Comparison of ENCODE assay signal across 29 cellular contexts in genomic region chr5:73022480-73023169, GRCh38.
DNase-seq lines count a peak whose midpoint lies in the region; FAIRE-seq and TF ChIP-seq lines count a peak whose summit lies in the region.
"Had no signal": no experiment of that assay in that cellular context is flagged by ENCODE, and none has a peak within 500 bp of the region (broad histone marks: within the 10 kb centered on the region; RNA-seq: fewer than 3 reads in every experiment).

No MANE protein-coding gene starts in this region.

- H3F3A ChIP-seq in GM23248 (ENCODE audit: insufficient read depth): 0 out of 2 replicates have a peak, but pooled peaks cover 11% of the 10 kb centered on the region

- no peaks in the 10 kb centered on the region for H3K4me1 Mint-ChIP-seq in activated CD4-positive, alpha-beta T cell treated with anti-CD3 and anti-CD28 coated beads, Interleukin-2, amount 10 ng/mL, durations not matched to agents 24 days and 14 days
- H3K4me1 Mint-ChIP-seq: activated naive CD8-positive, alpha-beta T cell treated with anti-CD3 and anti-CD28 coated beads for 36 hours; CD14-positive monocyte; nephron had no signal

- WGBS in GM23248 (ENCODE audit: low coverage in 1 of 2, low lambda C conversion rate in 2 of 2, missing lambda C conversion rate in 2 of 2), 2 experiments: 19 to 27% methylated on average over 4 of the region's 4 CpGs
- WGBS in prostate gland: 32% methylated on average over 4 of the region's 4 CpGs

- H3K27ac Mint-ChIP-seq in activated CD4-positive, alpha-beta T cell treated with anti-CD3 and anti-CD28 coated beads, Interleukin-2, amount 10 ng/mL, durations not matched to agents 24 days and 14 days: no peak overlapping the region
- H3K27ac Mint-ChIP-seq: activated naive CD8-positive, alpha-beta T cell treated with anti-CD3 and anti-CD28 coated beads for 36 hours; activated T-cell treated with anti-CD3 and anti-CD28 coated beads, Interleukin-2, amount 50 U/mL, for 24 hours; CD14-positive monocyte; dendritic cell treated with granulocyte-macrophage colony-stimulating factor and Interleukin-4, amounts not matched to agents 40 ng/mL and 50 ng/mL, for 4 days; nephron had no signal

- no peak overlapping the region for H3K4me3 Mint-ChIP-seq in activated CD4-positive, alpha-beta T cell treated with anti-CD3 and anti-CD28 coated beads, Interleukin-2, amount 10 ng/mL, durations not matched to agents 24 days and 14 days
- H3K4me3 Mint-ChIP-seq: activated naive CD8-positive, alpha-beta T cell treated with anti-CD3 and anti-CD28 coated beads for 36 hours; activated T-cell treated with anti-CD3 and anti-CD28 coated beads, Interleukin-2, amount 50 U/mL, for 24 hours; CD14-positive monocyte; dendritic cell treated with granulocyte-macrophage colony-stimulating factor and Interleukin-4, amounts not matched to agents 40 ng/mL and 50 ng/mL, for 4 days; nephron had no signal

- H3K9ac ChIP-seq in GM23248: no peak overlapping the region
- no peak overlapping the region for H3K9ac ChIP-seq in Karpas-422 (ENCODE audit: low read length)

- no peaks in the 10 kb centered on the region for H3K79me2 ChIP-seq in GM23248 (ENCODE audit: insufficient read depth)
- H3K79me2 ChIP-seq in Karpas-422 (ENCODE audit: low read length): no peaks in the 10 kb centered on the region

- no peak for FAIRE-seq in GM12892 (lab: Jason Lieb, UNC)
- FAIRE-seq in HTR-8/SVneo (lab: Jason Lieb, UNC): no peak
- FAIRE-seq: frontal cortex had no signal

- DNase-seq in GM23248: peak; percentile 8
- no peak for DNase-seq in ascending aorta (ENCODE audit: low spot score in 2 of 2)
- DNase-seq in fibroblast of the aortic adventitia (ENCODE audit: low read depth): peak; percentile 56
- DNase-seq in prostate gland (ENCODE audit: low spot score): peak; percentile 12
- no peak for DNase-seq in GM12892 (ENCODE audit: insufficient read length)
- no peak for DNase-seq in Karpas-422
- no peak for DNase-seq in activated CD4-positive, alpha-beta T cell treated with anti-CD3 and anti-CD28 coated beads, Interleukin-2, amount 10 ng/mL, durations not matched to agents 24 days and 14 days
- DNase-seq in HTR-8/SVneo (ENCODE audit: insufficient read length, low spot score): no peak
- DNase-seq: activated CD4-positive, alpha-beta T cell treated with anti-CD3 and anti-CD28 coated beads, Interleukin-2, amount 50 U/mL, for 1 hour; activated effector memory CD4-positive, alpha-beta T cell treated with anti-CD3 and anti-CD28 coated beads, Interleukin-2, amount 50 U/mL, for 16 hours; activated naive CD8-positive, alpha-beta T cell treated with anti-CD3 and anti-CD28 coated beads for 36 hours; activated T-cell treated with anti-CD3 and anti-CD28 coated beads, Interleukin-2, amount 50 U/mL, for 24 hours; central memory CD4-positive, alpha-beta T cell; DMS79 treated with DMSO at 0.1 percent for 48 hours; GDM1; GOT3; NCI-H1417 treated with DMSO at 0.1 percent for 48 hours; NCI-H2081; NCI-H226; ovary; Peyer's patch; stimulated activated CD4-positive, alpha-beta T cell treated with anti-CD3 and anti-CD28 coated beads, Interleukin-1b, Interleukin-23, amount 100 ng/mL, for 48 hours; stimulated activated naive CD4-positive, alpha-beta T cell treated with Interleukin-2 at 50 U/mL for 16 hours had no signal

- TF ChIP-seq CTCF in ascending aorta (IDR thresholded peaks at IDR 0.05) (no peak), fibroblast of the aortic adventitia (IDR thresholded peaks at IDR 0.05; ENCODE audit: insufficient read depth, low read length) (no peak), prostate gland (IDR thresholded peaks at IDR 0.05) (no peak)

- no peak overlapping the region for H3K4me3 ChIP-seq in GM23248
- no peak overlapping the region for H3K4me3 ChIP-seq in ascending aorta
- H3K4me3 ChIP-seq in fibroblast of the aortic adventitia (ENCODE audit: low read depth, low read length): no peak overlapping the region
- H3K4me3 ChIP-seq in prostate gland: no peak overlapping the region
- H3K4me3 ChIP-seq in Karpas-422 (ENCODE audit: low read length): no peak overlapping the region
- H3K4me3 ChIP-seq: ovary, Peyer's patch, suprapubic skin had no signal

- H3K27me3 Mint-ChIP-seq in activated CD4-positive, alpha-beta T cell treated with anti-CD3 and anti-CD28 coated beads, Interleukin-2, amount 10 ng/mL, durations not matched to agents 24 days and 14 days: peaks cover 16% of the 10 kb centered on the region
- H3K27me3 Mint-ChIP-seq: dendritic cell treated with granulocyte-macrophage colony-stimulating factor and Interleukin-4, amounts not matched to agents 40 ng/mL and 50 ng/mL, for 4 days had no signal

- no peaks in the 10 kb centered on the region for H3K9me3 ChIP-seq in GM23248 (ENCODE audit: low read depth)
- no peaks in the 10 kb centered on the region for H3K9me3 ChIP-seq in ascending aorta
- no peaks in the 10 kb centered on the region for H3K9me3 ChIP-seq in prostate gland
- H3K9me3 ChIP-seq in Karpas-422 (ENCODE audit: low read length): no peaks in the 10 kb centered on the region
- H3K9me3 ChIP-seq: Caco-2, ovary, Peyer's patch, suprapubic skin had no signal

- H3K36me3 ChIP-seq in GM23248 (ENCODE audit: low read depth): peaks cover 20% of the 10 kb centered on the region
- H3K36me3 ChIP-seq in ascending aorta: peaks cover 3 to 27% of the 10 kb centered on the region in 2 donors
- no peaks in the 10 kb centered on the region for H3K36me3 ChIP-seq in prostate gland
- H3K36me3 ChIP-seq in Karpas-422 (ENCODE audit: insufficient read depth, low read length): no peaks in the 10 kb centered on the region
- H3K36me3 ChIP-seq: ovary had no signal

- H4K20me1 ChIP-seq in GM23248 (ENCODE audit: insufficient read depth) (no peaks in the 10 kb centered on the region), Karpas-422 (ENCODE audit: insufficient read depth, low read depth, low read length) (no peaks in the 10 kb centered on the region)

- H3K9me3 Mint-ChIP-seq in activated CD4-positive, alpha-beta T cell treated with anti-CD3 and anti-CD28 coated beads, Interleukin-2, amount 10 ng/mL, durations not matched to agents 24 days and 14 days: no peaks in the 10 kb centered on the region
- H3K9me3 Mint-ChIP-seq: activated naive CD8-positive, alpha-beta T cell treated with anti-CD3 and anti-CD28 coated beads for 36 hours; activated T-cell treated with anti-CD3 and anti-CD28 coated beads, Interleukin-2, amount 50 U/mL, for 24 hours; CD14-positive monocyte; dendritic cell treated with granulocyte-macrophage colony-stimulating factor and Interleukin-4, amounts not matched to agents 40 ng/mL and 50 ng/mL, for 4 days; nephron had no signal

- TF ChIP-seq POLR2A in prostate gland (IDR thresholded peaks at IDR 0.05) (no peak), GM12892 (IDR thresholded peaks at IDR 0.05; ENCODE audit: low read depth, low read length) (no peak)

- intact Hi-C loops in ascending aorta (cut with DNase I): loop anchor here (5.0 kb wide), 1 partner anchor 65 kb away; the partner anchor contains the start of gene FCHO2
- intact Hi-C loops in prostate gland (cut with DNase I): no loop called here
- intact Hi-C loops in activated CD4-positive, alpha-beta T cell treated with anti-CD3 and anti-CD28 coated beads, Interleukin-2, amount 10 ng/mL, durations not matched to agents 24 days and 14 days (cut with micrococcal nuclease): no loop called here

- H3K4me1 ChIP-seq in GM23248 (ENCODE audit: insufficient read depth): 0 out of 2 replicates have a peak, but pooled peaks cover 4% of the 10 kb centered on the region
- peaks cover 0 to 13% of the 10 kb centered on the region in 2 donors for H3K4me1 ChIP-seq in ascending aorta
- no peaks in the 10 kb centered on the region for H3K4me1 ChIP-seq in prostate gland (replicated peaks)
- peaks cover 3% of the 10 kb centered on the region; the same call in 1 of the 2 replicates for H3K4me1 ChIP-seq in Karpas-422 (ENCODE audit: low read length)
- H3K4me1 ChIP-seq: Caco-2, Peyer's patch had no signal

- H3K9me2 ChIP-seq in GM23248 (ENCODE audit: insufficient read depth) (no peaks in the 10 kb centered on the region), Karpas-422 (replicated peaks; ENCODE audit: insufficient read depth, low read length) (no peaks in the 10 kb centered on the region)

- no peaks in the 10 kb centered on the region for H3K27me3 ChIP-seq in GM23248 (replicated peaks; ENCODE audit: insufficient read depth)
- no peaks in the 10 kb centered on the region for H3K27me3 ChIP-seq in ascending aorta
- H3K27me3 ChIP-seq in prostate gland (replicated peaks; ENCODE audit: insufficient read depth): no peaks in the 10 kb centered on the region
- H3K27me3 ChIP-seq in Karpas-422 (ENCODE audit: low read length): no peaks in the 10 kb centered on the region
- H3K27me3 ChIP-seq: ovary, Peyer's patch, suprapubic skin had no signal

- H3K36me3 Mint-ChIP-seq in activated CD4-positive, alpha-beta T cell treated with anti-CD3 and anti-CD28 coated beads, Interleukin-2, amount 10 ng/mL, durations not matched to agents 24 days and 14 days (ENCODE audit: low read depth): no peaks in the 10 kb centered on the region
- H3K36me3 Mint-ChIP-seq: activated naive CD8-positive, alpha-beta T cell treated with anti-CD3 and anti-CD28 coated beads for 36 hours had no signal

- H2AFZ ChIP-seq in GM23248 (no peak overlapping the region), Karpas-422 (ENCODE audit: low read length) (no peak overlapping the region)

- H3K27ac ChIP-seq in GM23248 (no peak overlapping the region), ascending aorta (peak overlapping the region; percentile 56 to 60), prostate gland (no peak overlapping the region), Karpas-422 (ENCODE audit: low read length) (no peak overlapping the region)
- H3K27ac ChIP-seq: ovary, Peyer's patch, suprapubic skin had no signal

- in situ Hi-C loops in GM23248 (cut with MboI): no loop called here

- H3K4me2 ChIP-seq in GM23248 (ENCODE audit: unreplicated experiment): no peak overlapping the region
- no peak overlapping the region for H3K4me2 ChIP-seq in Karpas-422 (ENCODE audit: low read depth, low read length, poor library complexity, severe bottlenecking)

Comparison
In these comparisons a context has a peak if more than half of its experiments do, and no peak if none do; other contexts are left out.
1. DNase-seq: peak in GM23248 (single experiment), fibroblast of the aortic adventitia (single experiment) and prostate gland (single experiment); none in ascending aorta (0 of 2), GM12892 (single experiment), Karpas-422 (single experiment), activated CD4-positive, alpha-beta T cell treated with anti-CD3 and anti-CD28 coated beads, Interleukin-2, amount 10 ng/mL, durations not matched to agents 24 days and 14 days (single experiment) and HTR-8/SVneo (single experiment).
2. H3K27ac ChIP-seq: peak in ascending aorta (2 of 2); none in GM23248 (single experiment), prostate gland (0 of 2) and Karpas-422 (single experiment).